Comparison of ENCODE assay signal across 8 cellular contexts in the genomic region with DNA sequence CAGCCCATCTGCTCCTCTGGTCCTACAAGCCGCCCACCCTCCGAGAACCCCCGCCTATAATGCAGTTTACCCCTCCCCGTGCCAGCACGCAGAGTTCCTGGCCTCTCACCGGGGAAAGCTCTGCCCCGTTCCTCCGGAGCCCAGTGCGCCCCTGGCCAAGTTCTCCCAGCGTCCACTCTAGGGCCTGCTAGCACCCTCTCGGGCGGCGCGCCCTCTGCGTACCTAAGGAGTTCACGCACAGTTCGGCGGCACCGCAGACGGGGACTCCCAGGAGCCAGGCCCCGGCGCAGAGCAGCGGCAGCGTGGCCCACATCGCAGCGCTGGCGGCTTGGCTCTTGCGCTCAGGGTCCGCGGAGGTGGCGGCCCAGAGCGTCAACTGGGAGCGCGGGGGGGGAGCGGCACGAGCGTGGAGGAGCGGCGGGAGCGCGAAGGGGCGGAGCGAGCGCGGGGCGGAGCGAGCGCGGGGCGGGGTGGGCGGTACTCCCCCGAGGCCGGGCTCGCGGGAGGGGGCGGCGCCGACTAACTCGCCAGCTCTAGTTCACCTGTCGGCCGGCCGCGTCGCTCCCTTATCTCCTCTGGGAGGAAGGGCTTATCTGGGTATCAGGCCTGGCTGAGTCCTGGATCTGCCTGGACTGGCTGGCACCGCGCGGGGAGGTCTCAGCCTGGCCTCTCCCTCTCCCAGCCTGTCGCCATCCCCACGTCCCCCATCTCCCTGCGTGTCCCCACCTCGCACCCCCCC. TPM values are rescaled to one million over a fixed set of nuclear protein-coding genes. Genes with fewer than 3 reads are reported as not detected.
DNase-seq lines count a peak whose midpoint lies in the region; ATAC-seq and TF ChIP-seq lines count a peak whose summit lies in the region.

Gene CTSH (minus strand): TSS at position 378 of the 739 bp plus-strand sequence. CDS start 65 bp downstream, at position 313.

- ATAC-seq in HG02970 (IDR thresholded peaks at IDR 0.05; ENCODE audit: low FRiP score, unreplicated experiment) = peak; percentile 56

- TF ChIP-seq CTCF in lower leg skin (IDR thresholded peaks at IDR 0.05) = no peak

- H3K27me3 Mint-ChIP-seq in activated CD4-positive, alpha-beta T cell treated with anti-CD3 and anti-CD28 coated beads, Interleukin-2, amount 10 ng/mL, durations not matched to agents 7 days and 5 days = peaks cover 40% of the 10 kb centered on the region

- no peaks in the 10 kb centered on the region for H3K9me3 Mint-ChIP-seq in activated CD4-positive, alpha-beta T cell treated with anti-CD3 and anti-CD28 coated beads, Interleukin-2, amount 10 ng/mL, durations not matched to agents 7 days and 5 days

- intact Hi-C loops in lower leg skin (cut with DNase I; ENCODE audit: low total_unique reads) = no loop called here

- peak within 1 kb of the TSS; percentile 80 for H3K4me3 ChIP-seq in lower leg skin (ENCODE audit: low read depth, poor library complexity, severe bottlenecking)

- no peak for TF ChIP-seq POLR2A in lower leg skin (IDR thresholded peaks at IDR 0.05)

- WGBS in lower leg skin, 2 donors = 2 to 3% methylated on average over 23 to 41 of the region's 71 CpGs

- H3K4me1 Mint-ChIP-seq in activated CD4-positive, alpha-beta T cell treated with anti-CD3 and anti-CD28 coated beads, Interleukin-2, amount 10 ng/mL, durations not matched to agents 7 days and 5 days = peaks cover 7% of the 10 kb centered on the region

- H3K27ac Mint-ChIP-seq in activated CD4-positive, alpha-beta T cell treated with anti-CD3 and anti-CD28 coated beads, Interleukin-2, amount 10 ng/mL, durations not matched to agents 7 days and 5 days = no peak within 1 kb of the TSS

- CTCF ChIA-PET in activated CD4-positive, alpha-beta T cell treated with anti-CD3 and anti-CD28 coated beads, Interleukin-2, amount 10 ng/mL, durations not matched to agents 7 days and 5 days (lab: Charles Lee) = interaction anchor here (0.9 kb wide), 1 partner anchor 71 kb away, joined by 3 read pairs; no protein-coding TSS in a partner anchor

- peak within 1 kb of the TSS; percentile 69 for H3K4me3 Mint-ChIP-seq in activated CD4-positive, alpha-beta T cell treated with anti-CD3 and anti-CD28 coated beads, Interleukin-2, amount 10 ng/mL, durations not matched to agents 7 days and 5 days

- H3K36me3 Mint-ChIP-seq in activated CD4-positive, alpha-beta T cell treated with anti-CD3 and anti-CD28 coated beads, Interleukin-2, amount 10 ng/mL, durations not matched to agents 7 days and 5 days (ENCODE audit: low read depth) = peaks cover 2% of the 10 kb centered on the region

- POLR2A ChIA-PET in activated CD4-positive, alpha-beta T cell treated with anti-CD3 and anti-CD28 coated beads, Interleukin-2, amount 10 ng/mL, durations not matched to agents 7 days and 5 days (lab: Charles Lee) = no interaction called here

- DNase-seq in DMS 273 (lab: John Stamatoyannopoulos, UW; ENCODE audit: unreplicated experiment) (peak; percentile 77), DMS 273 treated with DMSO at 0.1 percent for 48 hours (lab: John Stamatoyannopoulos, UW) (no peak), NCI-H2196 treated with DMSO at 0.1 percent for 48 hours (lab: John Stamatoyannopoulos, UW; ENCODE audit: unreplicated experiment) (peak; percentile 53), cortex of kidney (lab: John Stamatoyannopoulos, UW) (peak; percentile 30), lower leg skin (ENCODE audit: low spot score in 2 of 2) (peak in 1 of 2 donors; percentile 94)
- peak; percentile 54 for DNase-seq in activated CD4-positive, alpha-beta T cell treated with anti-CD3 and anti-CD28 coated beads, Interleukin-2, amount 10 ng/mL, durations not matched to agents 7 days and 5 days
- peak; percentile 75 to 81 for DNase-seq in stimulated activated CD4-positive, alpha-beta T cell treated with anti-CD3 and anti-CD28 coated beads, Interleukin-4, amount 100 ng/mL, for 4 hours

RNA-seq across cellular contexts. Expression of gene CTSH, which starts in this region (rescaled TPM):
- 10 to 100 TPM; 46.7 to 54.8 TPM for total RNA-seq in activated CD4-positive, alpha-beta T cell treated with anti-CD3 and anti-CD28 coated beads, Interleukin-2, amount 10 ng/mL, durations not matched to agents 7 days and 5 days
- total RNA-seq in lower leg skin = 100 to 1,000 TPM; 213 to 518 (median 291) TPM
